ENCODE assay signal across 2 cellular contexts in genomic region chr17:28946239-28946638, GRCh38.
TF ChIP-seq lines count a peak whose summit lies in the region.

No MANE protein-coding gene starts in this region.

TF ChIP-seq in SK-N-SH, 30 proteins besides CTCF, POLR2A, EP300 and RAD21 (continued from another document and continues in another):
- TF ChIP-seq, protein P1, sequence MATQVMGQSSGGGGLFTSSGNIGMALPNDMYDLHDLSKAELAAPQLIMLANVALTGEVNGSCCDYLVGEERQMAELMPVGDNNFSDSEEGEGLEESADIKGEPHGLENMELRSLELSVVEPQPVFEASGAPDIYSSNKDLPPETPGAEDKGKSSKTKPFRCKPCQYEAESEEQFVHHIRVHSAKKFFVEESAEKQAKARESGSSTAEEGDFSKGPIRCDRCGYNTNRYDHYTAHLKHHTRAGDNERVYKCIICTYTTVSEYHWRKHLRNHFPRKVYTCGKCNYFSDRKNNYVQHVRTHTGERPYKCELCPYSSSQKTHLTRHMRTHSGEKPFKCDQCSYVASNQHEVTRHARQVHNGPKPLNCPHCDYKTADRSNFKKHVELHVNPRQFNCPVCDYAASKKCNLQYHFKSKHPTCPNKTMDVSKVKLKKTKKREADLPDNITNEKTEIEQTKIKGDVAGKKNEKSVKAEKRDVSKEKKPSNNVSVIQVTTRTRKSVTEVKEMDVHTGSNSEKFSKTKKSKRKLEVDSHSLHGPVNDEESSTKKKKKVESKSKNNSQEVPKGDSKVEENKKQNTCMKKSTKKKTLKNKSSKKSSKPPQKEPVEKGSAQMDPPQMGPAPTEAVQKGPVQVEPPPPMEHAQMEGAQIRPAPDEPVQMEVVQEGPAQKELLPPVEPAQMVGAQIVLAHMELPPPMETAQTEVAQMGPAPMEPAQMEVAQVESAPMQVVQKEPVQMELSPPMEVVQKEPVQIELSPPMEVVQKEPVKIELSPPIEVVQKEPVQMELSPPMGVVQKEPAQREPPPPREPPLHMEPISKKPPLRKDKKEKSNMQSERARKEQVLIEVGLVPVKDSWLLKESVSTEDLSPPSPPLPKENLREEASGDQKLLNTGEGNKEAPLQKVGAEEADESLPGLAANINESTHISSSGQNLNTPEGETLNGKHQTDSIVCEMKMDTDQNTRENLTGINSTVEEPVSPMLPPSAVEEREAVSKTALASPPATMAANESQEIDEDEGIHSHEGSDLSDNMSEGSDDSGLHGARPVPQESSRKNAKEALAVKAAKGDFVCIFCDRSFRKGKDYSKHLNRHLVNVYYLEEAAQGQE (IDR thresholded peaks at IDR 0.05; ENCODE audit: low read depth, low read length): no peak
- TF ChIP-seq TAF1 (IDR thresholded peaks at IDR 0.05; ENCODE audit: borderline replicate concordance, low read depth, low read length): no peak
- no peak for TF ChIP-seq SMC3 (IDR thresholded peaks at IDR 0.05; ENCODE audit: low read depth, low read length)
- TF ChIP-seq YY1 (IDR thresholded peaks at IDR 0.05; ENCODE audit: low read depth): no peak
- no peak for TF ChIP-seq RFX5 (IDR thresholded peaks at IDR 0.05; ENCODE audit: low read length)
- TF ChIP-seq POLR2AphosphoS5 (IDR thresholded peaks at IDR 0.05; ENCODE audit: low read depth, low read length): no peak
- TF ChIP-seq CHD2 (IDR thresholded peaks at IDR 0.05; ENCODE audit: low read length, partially characterized antibody): no peak
- TF ChIP-seq, protein P2, sequence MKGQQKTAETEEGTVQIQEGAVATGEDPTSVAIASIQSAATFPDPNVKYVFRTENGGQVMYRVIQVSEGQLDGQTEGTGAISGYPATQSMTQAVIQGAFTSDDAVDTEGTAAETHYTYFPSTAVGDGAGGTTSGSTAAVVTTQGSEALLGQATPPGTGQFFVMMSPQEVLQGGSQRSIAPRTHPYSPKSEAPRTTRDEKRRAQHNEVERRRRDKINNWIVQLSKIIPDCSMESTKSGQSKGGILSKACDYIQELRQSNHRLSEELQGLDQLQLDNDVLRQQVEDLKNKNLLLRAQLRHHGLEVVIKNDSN (IDR thresholded peaks at IDR 0.05; ENCODE audit: borderline replicate concordance, low read depth): no peak
- 0 out of 2 replicates have a peak, but pooled peaks have one; percentile 20 for TF ChIP-seq NFIC (IDR thresholded peaks at IDR 0.05; ENCODE audit: borderline replicate concordance)
- TF ChIP-seq, protein P3, sequence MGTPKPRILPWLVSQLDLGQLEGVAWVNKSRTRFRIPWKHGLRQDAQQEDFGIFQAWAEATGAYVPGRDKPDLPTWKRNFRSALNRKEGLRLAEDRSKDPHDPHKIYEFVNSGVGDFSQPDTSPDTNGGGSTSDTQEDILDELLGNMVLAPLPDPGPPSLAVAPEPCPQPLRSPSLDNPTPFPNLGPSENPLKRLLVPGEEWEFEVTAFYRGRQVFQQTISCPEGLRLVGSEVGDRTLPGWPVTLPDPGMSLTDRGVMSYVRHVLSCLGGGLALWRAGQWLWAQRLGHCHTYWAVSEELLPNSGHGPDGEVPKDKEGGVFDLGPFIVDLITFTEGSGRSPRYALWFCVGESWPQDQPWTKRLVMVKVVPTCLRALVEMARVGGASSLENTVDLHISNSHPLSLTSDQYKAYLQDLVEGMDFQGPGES (IDR thresholded peaks at IDR 0.05; ENCODE audit: low read depth, low read length): no peak
- no peak for TF ChIP-seq RXRA (IDR thresholded peaks at IDR 0.05; ENCODE audit: borderline replicate concordance, low read depth)
- TF ChIP-seq MEF2A (IDR thresholded peaks at IDR 0.05; ENCODE audit: borderline replicate concordance, low read depth): no peak
- TF ChIP-seq, protein P4, sequence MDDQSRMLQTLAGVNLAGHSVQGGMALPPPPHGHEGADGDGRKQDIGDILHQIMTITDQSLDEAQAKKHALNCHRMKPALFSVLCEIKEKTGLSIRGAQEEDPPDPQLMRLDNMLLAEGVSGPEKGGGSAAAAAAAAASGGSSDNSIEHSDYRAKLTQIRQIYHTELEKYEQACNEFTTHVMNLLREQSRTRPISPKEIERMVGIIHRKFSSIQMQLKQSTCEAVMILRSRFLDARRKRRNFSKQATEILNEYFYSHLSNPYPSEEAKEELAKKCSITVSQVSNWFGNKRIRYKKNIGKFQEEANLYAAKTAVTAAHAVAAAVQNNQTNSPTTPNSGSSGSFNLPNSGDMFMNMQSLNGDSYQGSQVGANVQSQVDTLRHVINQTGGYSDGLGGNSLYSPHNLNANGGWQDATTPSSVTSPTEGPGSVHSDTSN (IDR thresholded peaks at IDR 0.05): peak; percentile 36; the same call in 1 of the 2 replicates
- no peak for TF ChIP-seq SIN3A (IDR thresholded peaks at IDR 0.05; ENCODE audit: borderline replicate concordance, low read depth, low read length)
- 0 out of 2 replicates have a peak, but pooled peaks have one; percentile 10 for TF ChIP-seq ZBTB33 (IDR thresholded peaks at IDR 0.05; ENCODE audit: borderline replicate concordance, low read depth)
- TF ChIP-seq TEAD4 (IDR thresholded peaks at IDR 0.05; ENCODE audit: borderline replicate concordance, insufficient read depth): no peak
- TF ChIP-seq GABPA (IDR thresholded peaks at IDR 0.05; ENCODE audit: low read depth): no peak
- TF ChIP-seq GATA2 (CRISPR knock-in tag; IDR thresholded peaks at IDR 0.05): no peak
- TF ChIP-seq MAX (IDR thresholded peaks at IDR 0.05; ENCODE audit: low read depth): no peak

TF ChIP-seq in SK-N-SH treated with all-trans-retinoic acid at 6 μM for 48 hours, 23 proteins besides CTCF, POLR2A, EP300 and RAD21 (continued from another document):
- TF ChIP-seq, protein P5, sequence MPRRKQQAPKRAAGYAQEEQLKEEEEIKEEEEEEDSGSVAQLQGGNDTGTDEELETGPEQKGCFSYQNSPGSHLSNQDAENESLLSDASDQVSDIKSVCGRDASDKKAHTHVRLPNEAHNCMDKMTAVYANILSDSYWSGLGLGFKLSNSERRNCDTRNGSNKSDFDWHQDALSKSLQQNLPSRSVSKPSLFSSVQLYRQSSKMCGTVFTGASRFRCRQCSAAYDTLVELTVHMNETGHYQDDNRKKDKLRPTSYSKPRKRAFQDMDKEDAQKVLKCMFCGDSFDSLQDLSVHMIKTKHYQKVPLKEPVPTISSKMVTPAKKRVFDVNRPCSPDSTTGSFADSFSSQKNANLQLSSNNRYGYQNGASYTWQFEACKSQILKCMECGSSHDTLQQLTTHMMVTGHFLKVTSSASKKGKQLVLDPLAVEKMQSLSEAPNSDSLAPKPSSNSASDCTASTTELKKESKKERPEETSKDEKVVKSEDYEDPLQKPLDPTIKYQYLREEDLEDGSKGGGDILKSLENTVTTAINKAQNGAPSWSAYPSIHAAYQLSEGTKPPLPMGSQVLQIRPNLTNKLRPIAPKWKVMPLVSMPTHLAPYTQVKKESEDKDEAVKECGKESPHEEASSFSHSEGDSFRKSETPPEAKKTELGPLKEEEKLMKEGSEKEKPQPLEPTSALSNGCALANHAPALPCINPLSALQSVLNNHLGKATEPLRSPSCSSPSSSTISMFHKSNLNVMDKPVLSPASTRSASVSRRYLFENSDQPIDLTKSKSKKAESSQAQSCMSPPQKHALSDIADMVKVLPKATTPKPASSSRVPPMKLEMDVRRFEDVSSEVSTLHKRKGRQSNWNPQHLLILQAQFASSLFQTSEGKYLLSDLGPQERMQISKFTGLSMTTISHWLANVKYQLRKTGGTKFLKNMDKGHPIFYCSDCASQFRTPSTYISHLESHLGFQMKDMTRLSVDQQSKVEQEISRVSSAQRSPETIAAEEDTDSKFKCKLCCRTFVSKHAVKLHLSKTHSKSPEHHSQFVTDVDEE (CRISPR knock-in tag; IDR thresholded peaks at IDR 0.05): no peak
- TF ChIP-seq TOX (CRISPR knock-in tag; IDR thresholded peaks at IDR 0.05; ENCODE audit: borderline replicate concordance) (no peak), PPARA (CRISPR knock-in tag; IDR thresholded peaks at IDR 0.05; ENCODE audit: borderline replicate concordance) (no peak), OSR1 (CRISPR knock-in tag; IDR thresholded peaks at IDR 0.05) (no peak), ZNF70 (CRISPR knock-in tag; IDR thresholded peaks at IDR 0.05) (no peak), ARNTL (CRISPR knock-in tag; IDR thresholded peaks at IDR 0.05; ENCODE audit: borderline replicate concordance, low read depth) (no peak), BACH2 (CRISPR knock-in tag; IDR thresholded peaks at IDR 0.05; ENCODE audit: borderline replicate concordance) (no peak), ZFP3 (CRISPR knock-in tag; IDR thresholded peaks at IDR 0.05) (no peak), GLIS3 (CRISPR knock-in tag; IDR thresholded peaks at IDR 0.05) (no peak)
- TF ChIP-seq, protein P6, sequence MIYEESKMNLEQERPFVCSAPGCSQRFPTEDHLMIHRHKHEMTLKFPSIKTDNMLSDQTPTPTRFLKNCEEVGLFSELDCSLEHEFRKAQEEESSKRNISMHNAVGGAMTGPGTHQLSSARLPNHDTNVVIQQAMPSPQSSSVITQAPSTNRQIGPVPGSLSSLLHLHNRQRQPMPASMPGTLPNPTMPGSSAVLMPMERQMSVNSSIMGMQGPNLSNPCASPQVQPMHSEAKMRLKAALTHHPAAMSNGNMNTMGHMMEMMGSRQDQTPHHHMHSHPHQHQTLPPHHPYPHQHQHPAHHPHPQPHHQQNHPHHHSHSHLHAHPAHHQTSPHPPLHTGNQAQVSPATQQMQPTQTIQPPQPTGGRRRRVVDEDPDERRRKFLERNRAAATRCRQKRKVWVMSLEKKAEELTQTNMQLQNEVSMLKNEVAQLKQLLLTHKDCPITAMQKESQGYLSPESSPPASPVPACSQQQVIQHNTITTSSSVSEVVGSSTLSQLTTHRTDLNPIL (CRISPR knock-in tag; IDR thresholded peaks at IDR 0.05; ENCODE audit: low read depth): no peak
- TF ChIP-seq, protein P7, sequence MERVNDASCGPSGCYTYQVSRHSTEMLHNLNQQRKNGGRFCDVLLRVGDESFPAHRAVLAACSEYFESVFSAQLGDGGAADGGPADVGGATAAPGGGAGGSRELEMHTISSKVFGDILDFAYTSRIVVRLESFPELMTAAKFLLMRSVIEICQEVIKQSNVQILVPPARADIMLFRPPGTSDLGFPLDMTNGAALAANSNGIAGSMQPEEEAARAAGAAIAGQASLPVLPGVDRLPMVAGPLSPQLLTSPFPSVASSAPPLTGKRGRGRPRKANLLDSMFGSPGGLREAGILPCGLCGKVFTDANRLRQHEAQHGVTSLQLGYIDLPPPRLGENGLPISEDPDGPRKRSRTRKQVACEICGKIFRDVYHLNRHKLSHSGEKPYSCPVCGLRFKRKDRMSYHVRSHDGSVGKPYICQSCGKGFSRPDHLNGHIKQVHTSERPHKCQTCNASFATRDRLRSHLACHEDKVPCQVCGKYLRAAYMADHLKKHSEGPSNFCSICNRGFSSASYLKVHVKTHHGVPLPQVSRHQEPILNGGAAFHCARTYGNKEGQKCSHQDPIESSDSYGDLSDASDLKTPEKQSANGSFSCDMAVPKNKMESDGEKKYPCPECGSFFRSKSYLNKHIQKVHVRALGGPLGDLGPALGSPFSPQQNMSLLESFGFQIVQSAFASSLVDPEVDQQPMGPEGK (CRISPR knock-in tag; IDR thresholded peaks at IDR 0.05; ENCODE audit: borderline replicate concordance): no peak
- TF ChIP-seq, protein P8, sequence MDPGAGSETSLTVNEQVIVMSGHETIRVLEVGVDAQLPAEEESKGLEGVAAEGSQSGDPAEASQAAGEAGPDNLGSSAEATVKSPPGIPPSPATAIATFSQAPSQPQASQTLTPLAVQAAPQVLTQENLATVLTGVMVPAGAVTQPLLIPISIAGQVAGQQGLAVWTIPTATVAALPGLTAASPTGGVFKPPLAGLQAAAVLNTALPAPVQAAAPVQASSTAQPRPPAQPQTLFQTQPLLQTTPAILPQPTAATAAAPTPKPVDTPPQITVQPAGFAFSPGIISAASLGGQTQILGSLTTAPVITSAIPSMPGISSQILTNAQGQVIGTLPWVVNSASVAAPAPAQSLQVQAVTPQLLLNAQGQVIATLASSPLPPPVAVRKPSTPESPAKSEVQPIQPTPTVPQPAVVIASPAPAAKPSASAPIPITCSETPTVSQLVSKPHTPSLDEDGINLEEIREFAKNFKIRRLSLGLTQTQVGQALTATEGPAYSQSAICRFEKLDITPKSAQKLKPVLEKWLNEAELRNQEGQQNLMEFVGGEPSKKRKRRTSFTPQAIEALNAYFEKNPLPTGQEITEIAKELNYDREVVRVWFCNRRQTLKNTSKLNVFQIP (CRISPR knock-in tag; IDR thresholded peaks at IDR 0.05; ENCODE audit: borderline replicate concordance, low read depth): no peak
